ENCODE assay signal across 8 cellular contexts in the genomic region with DNA sequence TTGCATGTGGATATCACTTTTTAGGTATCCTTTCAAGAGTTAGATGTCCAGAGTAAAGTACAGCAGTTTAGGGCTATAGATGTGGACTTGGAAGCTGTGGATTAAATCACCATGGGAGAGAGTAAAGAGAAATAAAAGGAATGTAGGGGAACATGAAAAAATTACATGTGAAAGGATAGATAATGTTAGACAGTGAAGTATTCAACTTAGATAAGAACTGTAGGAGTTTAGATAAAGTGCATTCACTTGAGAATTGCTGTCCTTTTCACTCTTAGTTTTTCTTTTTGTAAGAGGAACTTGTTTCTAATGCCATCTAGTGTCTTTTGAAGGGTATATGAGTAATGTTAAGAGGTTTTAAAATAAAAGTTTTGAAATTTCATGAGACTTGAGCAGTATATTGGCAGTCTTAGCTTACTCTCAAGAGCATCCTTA. TPM values are rescaled to one million over a fixed set of nuclear protein-coding genes. Genes with fewer than 3 reads are reported as not detected.
DNase-seq lines count a peak whose midpoint lies in the region; ATAC-seq, FAIRE-seq and TF ChIP-seq lines count a peak whose summit lies in the region.

No MANE protein-coding gene starts in this region.

- no peak overlapping the region for H3K4me3 ChIP-seq in GM12865 (ENCODE audit: low read depth, low read length)
- H3K4me3 ChIP-seq in GM12878 = no peak overlapping the region; the same call in 1 of the 2 replicates
- no peak overlapping the region for H3K4me3 ChIP-seq in mucosa of descending colon
- H3K4me3 ChIP-seq in Caco-2 (ENCODE audit: low read depth, low read length) = no peak overlapping the region

- ATAC-seq in GM12878 (peak; percentile 76), mucosa of descending colon (peak; percentile 17), HG03565 (IDR thresholded peaks at IDR 0.05; ENCODE audit: unreplicated experiment) (no peak)

- H3K36me3 Mint-ChIP-seq in Caco-2 (ENCODE audit: insufficient read depth, unreplicated experiment) = peaks cover 17% of the 10 kb centered on the region

- TF ChIP-seq POLR2A in GM12878 (IDR thresholded peaks at IDR 0.05; ENCODE audit: low read depth, low read length) = no peak

- H3K27me3 Mint-ChIP-seq in Caco-2 (ENCODE audit: insufficient read depth, unreplicated experiment) = no peaks in the 10 kb centered on the region

- DNase-seq in GM12865 (ENCODE audit: low read depth) = peak; percentile 31
- peak; percentile 47 for DNase-seq in NAMALWA (ENCODE audit: low spot score)
- no peak for DNase-seq in GM12878 (ENCODE audit: low read depth, low spot score)
- DNase-seq in mucosa of descending colon = no peak
- no peak for DNase-seq in Caco-2
- DNase-seq in A172 (ENCODE audit: low spot score) = no peak
- no peak for DNase-seq in HK-2 (ENCODE audit: unreplicated experiment)

- RAD21 ChIA-PET in GM12878 (lab: Charles Lee; ENCODE audit: unreplicated experiment) = interaction anchor here (1.6 to 2.3 kb wide), 2 partner anchors 36 to 158 kb away, joined by 5 to 9 read pairs; a partner anchor contains a TSS

- H3K9me3 ChIP-seq in GM12878 (replicated peaks; ENCODE audit: control insufficient read depth, insufficient read depth, low read length) (no peaks in the 10 kb centered on the region), mucosa of descending colon (no peaks in the 10 kb centered on the region), Caco-2 (peaks cover 1% of the 10 kb centered on the region; the same call in 1 of the 2 replicates)

- SMC1A ChIA-PET in GM12878 (lab: Charles Lee; ENCODE audit: uncharacterized antibody, unreplicated experiment) = interaction anchor here (1.0 to 2.0 kb wide), 7 partner anchors 8 to 490 kb away, joined by 3 to 8 read pairs (median 3); a partner anchor contains a TSS

- in situ Hi-C loops in GM12878 (cut with MboI) = no loop called here

- TF ChIP-seq EP300 in GM12878 (IDR thresholded peaks at IDR 0.05; ENCODE audit: borderline replicate concordance in 1 of 2, control insufficient read depth in 1 of 2, low read depth in 2 of 2, low read length in 2 of 2) = no peak

- peaks cover 19% of the 10 kb centered on the region for H3K4me1 Mint-ChIP-seq in Caco-2 (ENCODE audit: low read depth, unreplicated experiment)

- H3K4me2 ChIP-seq in GM12878 (ENCODE audit: control insufficient read depth, insufficient read depth) = peak overlapping the region; percentile 53

- peak; percentile 27 for FAIRE-seq in GM12878 (lab: Jason Lieb, UNC)

- H3K36me3 ChIP-seq in GM12878 (ENCODE audit: control insufficient read depth in 2 of 2, insufficient read depth in 2 of 2, low read length in 1 of 2) (no peaks in the 10 kb centered on the region), mucosa of descending colon (ENCODE audit: low read depth) (no peaks in the 10 kb centered on the region), Caco-2 (ENCODE audit: control insufficient read depth, insufficient read depth, low read length) (no peaks in the 10 kb centered on the region)

- BruUV-seq in GM12878 (replicated peaks; lab: Mats Ljungman, UMichigan) (no TSS peak), Caco-2 (replicated peaks; lab: Mats Ljungman, UMichigan) (no TSS peak)

- H3K27me3 ChIP-seq in GM12878 (replicated peaks in 1 of 2; ENCODE audit: control insufficient read depth in 2 of 2, insufficient read depth in 2 of 2, low read length in 1 of 2) (no peaks in the 10 kb centered on the region), Caco-2 (replicated peaks; ENCODE audit: control insufficient read depth, insufficient read depth, low read length) (no peaks in the 10 kb centered on the region)

- H3K4me3 Mint-ChIP-seq in Caco-2 (ENCODE audit: unreplicated experiment) = no peak overlapping the region

- H3K4me1 ChIP-seq in GM12878 (ENCODE audit: control insufficient read depth, insufficient read depth, low read length) (peaks cover 29% of the 10 kb centered on the region), mucosa of descending colon (ENCODE audit: low read depth) (peaks cover 10% of the 10 kb centered on the region), Caco-2 (peaks cover 16% of the 10 kb centered on the region)

- H3K9me3 Mint-ChIP-seq in Caco-2 (ENCODE audit: unreplicated experiment) = peaks cover 4% of the 10 kb centered on the region

- H3K27ac Mint-ChIP-seq in Caco-2 (ENCODE audit: unreplicated experiment) = no peak overlapping the region

- TF ChIP-seq CTCF in GM12865 (IDR thresholded peaks at IDR 0.05; ENCODE audit: insufficient read depth, low read depth, low read length, missing control alignments) (peak; percentile 12), GM12878 (IDR thresholded peaks at IDR 0.05 in 2 of 3, conservative IDR thresholded peaks at IDR 0.05 in 1 of 3; ENCODE audit: control insufficient read depth in 2 of 3, extremely low read depth in 1 of 3, insufficient read depth in 1 of 3, low read depth in 3 of 3, low read length in 3 of 3) (peak in 1 of 3 experiments; percentile 35; a peak in 2 of 6 replicates), mucosa of descending colon (IDR thresholded peaks at IDR 0.05) (no peak), Caco-2 (IDR thresholded peaks at IDR 0.05; ENCODE audit: insufficient read depth in 1 of 2, low read depth in 1 of 2, low read length in 1 of 2, severe bottlenecking in 1 of 2, unreplicated experiment in 1 of 2) (no peak)

- H3K27ac ChIP-seq in GM12878 (ENCODE audit: control insufficient read depth, insufficient read depth) = peak overlapping the region; percentile 52; the same call in 1 of the 2 replicates

- CTCF ChIA-PET in GM12878 (lab: Yijun Ruan, JAX) = interaction anchor here (0.6 to 2.0 kb wide), 17 partner anchors 11 to 381 kb away, joined by 3 to 12 read pairs (median 4); a partner anchor contains a TSS
- CTCF ChIA-PET in Caco-2 (lab: Charles Lee) = interaction anchor here (1.0 kb wide), 1 partner anchor 11 kb away, joined by 3 read pairs; no protein-coding TSS in a partner anchor

- H2AFZ ChIP-seq in GM12878 (ENCODE audit: control insufficient read depth, low read depth, low read length) = peak overlapping the region; percentile 30; the same call in 1 of the 2 replicates

- intact Hi-C loops in GM12878 (cut with micrococcal nuclease; ENCODE audit: unreplicated experiment) = loop anchor here (2.0 to 5.0 kb wide), 2 partner anchors 91 to 157 kb away; a partner anchor contains a TSS
- intact Hi-C loops in mucosa of descending colon (cut with DNase I, micrococcal nuclease) = no loop called here
- intact Hi-C loops in Caco-2 (cut with micrococcal nuclease; ENCODE audit: unreplicated experiment) = loop anchor here (5.0 kb wide), 1 partner anchor 41 kb away; a partner anchor contains a TSS

- peak; percentile 62 for TF ChIP-seq RAD21 in GM12878 (IDR thresholded peaks at IDR 0.05; ENCODE audit: insufficient read depth, low read depth, low read length)

- peaks cover 5% of the 10 kb centered on the region for H3K79me2 ChIP-seq in GM12878 (ENCODE audit: control insufficient read depth, insufficient read depth, low read length)

- H4K20me1 ChIP-seq in GM12878 (ENCODE audit: control insufficient read depth, insufficient read depth) = no peaks in the 10 kb centered on the region

- POLR2A ChIA-PET in GM12878 (lab: Charles Lee) (no interaction called here), Caco-2 (lab: Charles Lee) (no interaction called here)

- no peak overlapping the region for H3K9ac ChIP-seq in GM12878 (ENCODE audit: control insufficient read depth, insufficient read depth, low read length)

TF ChIP-seq in GM12878, 131 proteins besides CTCF, POLR2A, EP300 and RAD21:
- TF ChIP-seq SMC3 (IDR thresholded peaks at IDR 0.05; ENCODE audit: borderline replicate concordance, low read length) (peak; percentile 31; the same call in 1 of the 2 replicates), YY1 (IDR thresholded peaks at IDR 0.05; ENCODE audit: low read depth, low read length) (no peak)

RNA-seq across cellular contexts. Expression of a gene that starts 40.1 kb away (rescaled TPM):
- total RNA-seq in GM12878 (2013; cell fraction: nucleolus; rRNA removed) = 51.6 and 64.3 TPM in 2 replicates
- total RNA-seq in GM12878 (2014; rRNA removed) (16.7 and 20.2 TPM in 2 replicates), GM12878 (2014; rRNA removed; fragmentation: Illumina TruSeq; extraction: Trizol) (11.7 and 12.2 TPM in 2 replicates), GM12878 (2021) (25.1 and 28.7 TPM in 2 replicates), mucosa of descending colon (100 to 1,000 TPM in 1 of 3 donors, 10 to 100 TPM in 2; 90.0 to 158 (median 100.0) TPM), Caco-2 (2022) (43.3 and 49.6 TPM in 2 replicates)
- 9.0 TPM for polyA plus RNA-seq in GM12878 (2011; ENCODE audit: low read depth)
- polyA plus RNA-seq in GM12878 (2011; rRNA removed) (8.3 and 11.3 TPM in 2 replicates), GM12878 (2014; fragmentation: Illumina TruSeq; extraction: Trizol) (13.1 and 17.6 TPM in 2 replicates), GM12878 (2014; fragmentation: Nextera tagmentation; extraction: Ambion mirVana) (1 to 10 TPM; 1.0 to 1.4 TPM), GM12878 (2014; rRNA removed) (15.2 and 16.3 TPM in 2 replicates), GM12878 (2016; fragmentation: Nextera tagmentation; extraction: Ambion mirVana) (10 to 100 TPM; 13.0 to 14.6 TPM)
- 11.9 and 13.8 TPM in 2 replicates for polyA plus RNA-seq in GM12878 (2011; cell fraction: cytosol; rRNA removed)
- polyA plus RNA-seq in GM12878 (2011; cell fraction: nucleus; rRNA removed) = 44.4 and 47.3 TPM in 2 replicates
- 9.2 and 10.6 TPM in 2 replicates for polyA plus RNA-seq in GM12878 (2012)
- polyA minus RNA-seq in GM12878 (2011; rRNA and poly(A)+ RNA removed) = 25.2 and 34.2 TPM in 2 replicates
- 13.1 and 13.9 TPM in 2 replicates for polyA minus RNA-seq in GM12878 (2011; cell fraction: cytosol; rRNA and poly(A)+ RNA removed)
- polyA minus RNA-seq in GM12878 (2011; cell fraction: nucleus; rRNA and poly(A)+ RNA removed) = 23.3 and 39.6 TPM in 2 replicates
- 18.4 and 19.5 TPM in 2 replicates for total RNA-seq in A172 (2014; rRNA removed; shearing (Covaris generic))

Comparison
In these comparisons a context has a peak if more than half of its experiments do, and no peak if none do; other contexts are left out.
1. DNase-seq: peak in GM12865 (single experiment) and NAMALWA (single experiment); none in GM12878 (single experiment), mucosa of descending colon (0 of 3), Caco-2 (0 of 2), A172 (single experiment) and HK-2 (single experiment).
2. intact Hi-C loops: an anchor here in GM12878 (2.0 to 5.0 kb wide) and Caco-2 (5.0 kb wide); none called in mucosa of descending colon.